In genomic region chr16:88737298-88738166, GRCh38 we compare ENCODE assay signal across 8 cellular contexts. TPM values are rescaled to one million over a fixed set of nuclear protein-coding genes. Genes with fewer than 3 reads are reported as not detected.
DNase-seq lines count a peak whose midpoint lies in the region; ATAC-seq and TF ChIP-seq lines count a peak whose summit lies in the region.

No MANE protein-coding gene starts in this region.

- peak; percentile 84 for DNase-seq in Daoy (ENCODE audit: low read depth)
- DNase-seq in HEK293T (ENCODE audit: extremely low spot score) = peak; percentile 87
- peak; percentile 50 to 84 for DNase-seq in PC-9
- DNase-seq in activated T-cell treated with anti-CD3 and anti-CD28 coated beads, Interleukin-2, amount 50 U/mL, for 48 hours = peak; percentile 81 to 88
- peak; percentile 72 for DNase-seq in fibroblast of mammary gland (ENCODE audit: low read depth)
- peak; percentile 38 for DNase-seq in occipital lobe (lab: John Stamatoyannopoulos, UW)
- DNase-seq in thoracic aorta (ENCODE audit: low spot score) = no peak

- H3K4me2 ChIP-seq in PC-9 = no peak overlapping the region

- ATAC-seq in thoracic aorta (ENCODE audit: insufficient number of reproducible peaks, low FRiP score, low read depth) (no peak), HG02678 (IDR thresholded peaks at IDR 0.05; ENCODE audit: unreplicated experiment) (no peak)

- peaks cover 15% of the 10 kb centered on the region for H3F3A ChIP-seq in PC-9 (ENCODE audit: insufficient read depth, low read depth)

- H3K9me2 ChIP-seq in PC-9 (ENCODE audit: insufficient read depth) = no peaks in the 10 kb centered on the region

- H3K36me3 ChIP-seq in PC-9 (ENCODE audit: low read depth) = 0 out of 2 replicates have a peak, but pooled peaks cover 3% of the 10 kb centered on the region
- peaks cover 25% of the 10 kb centered on the region for H3K36me3 ChIP-seq in thoracic aorta

- H3K9me3 ChIP-seq in PC-9 (ENCODE audit: insufficient read depth, low read depth) = no peaks in the 10 kb centered on the region
- H3K9me3 ChIP-seq in thoracic aorta = no peaks in the 10 kb centered on the region

- BruUV-seq in PC-9 (replicated peaks; lab: Mats Ljungman, UMichigan) = no TSS peak

- intact Hi-C loops in PC-9 (cut with micrococcal nuclease; ENCODE audit: unreplicated experiment) = loop anchor here (1.0 to 5.0 kb wide), 4 partner anchors 25 to 430 kb away; partner anchors contain the start of genes CDT1 and PIEZO1

- H3K4me3 ChIP-seq in PC-9 (no peak overlapping the region), fibroblast of mammary gland (ENCODE audit: control insufficient read depth, low read depth, low read length) (no peak overlapping the region), thoracic aorta (no peak overlapping the region)

- H3K79me2 ChIP-seq in PC-9 (ENCODE audit: low read depth) = no peaks in the 10 kb centered on the region

- peaks cover 14% of the 10 kb centered on the region for H4K20me1 ChIP-seq in PC-9 (ENCODE audit: insufficient read depth)

- H3K27me3 ChIP-seq in PC-9 (ENCODE audit: insufficient read depth, low read depth) (no peaks in the 10 kb centered on the region), thoracic aorta (replicated peaks; ENCODE audit: insufficient read depth) (no peaks in the 10 kb centered on the region)

- peak; percentile 96 for TF ChIP-seq CTCF in PC-9 (conservative IDR thresholded peaks at IDR 0.05)
- TF ChIP-seq CTCF in fibroblast of mammary gland (conservative IDR thresholded peaks at IDR 0.05; ENCODE audit: control insufficient read depth, insufficient read depth, low read depth, low read length) = peak; percentile 51
- peak; percentile 99 for TF ChIP-seq CTCF in thoracic aorta (IDR thresholded peaks at IDR 0.05)

- H3K27ac ChIP-seq in PC-9 = no peak overlapping the region
- H3K27ac ChIP-seq in thoracic aorta = no peak overlapping the region

- no peak overlapping the region for H2AFZ ChIP-seq in PC-9

- no peaks in the 10 kb centered on the region for H3K4me1 ChIP-seq in PC-9 (replicated peaks; ENCODE audit: insufficient read depth)
- peaks cover 0 to 6% of the 10 kb centered on the region in 2 donors for H3K4me1 ChIP-seq in thoracic aorta (ENCODE audit: control insufficient read depth in 1 of 2, low read depth in 2 of 2)

- POLR2A ChIA-PET in HEK293T (lab: Yijun Ruan, JAX) (interaction anchor here (1.0 to 1.8 kb wide), 6 partner anchors 31 to 480 kb away, joined by 4 to 8 read pairs (median 6); partner anchors contain the start of genes CTU2, RNF166 and ZNF778), PC-9 (lab: Charles Lee; ENCODE audit: unreplicated experiment) (interaction anchor here (0.5 to 0.7 kb wide), 8 partner anchors 15 to 74 kb away, joined by 3 to 6 read pairs (median 4); partner anchors contain the start of genes MVD and PIEZO1)

- CTCF ChIA-PET in HEK293T (lab: Yijun Ruan, JAX) = interaction anchor here (0.5 to 1.3 kb wide), 23 partner anchors 9 to 429 kb away, joined by 3 to 10 read pairs (median 4); no protein-coding TSS in a partner anchor
- CTCF ChIA-PET in PC-9 (lab: Charles Lee) = interaction anchor here (0.5 to 1.6 kb wide), 30 partner anchors 9 to 480 kb away, joined by 3 to 20 read pairs (median 4); partner anchors contain the start of genes PIEZO1 and ZNF778

TF ChIP-seq in HEK293T, 16 proteins besides CTCF, POLR2A, EP300 and RAD21:
- TF ChIP-seq PKNOX1 (IDR thresholded peaks at IDR 0.05) (no peak), BHLHE40 (IDR thresholded peaks at IDR 0.05; ENCODE audit: borderline replicate concordance) (no peak), CTBP1 (IDR thresholded peaks at IDR 0.05; ENCODE audit: borderline replicate concordance) (no peak), FOXA1 (IDR thresholded peaks at IDR 0.05) (no peak), L3MBTL2 (conservative IDR thresholded peaks at IDR 0.05) (peak; percentile 53; the same call in 1 of the 2 replicates), SUZ12 (IDR thresholded peaks at IDR 0.05) (no peak), FOXM1 (IDR thresholded peaks at IDR 0.05; ENCODE audit: borderline replicate concordance) (peak; percentile 69; the same call in 1 of the 2 replicates)

RNA-seq across cellular contexts. Expression of gene CTU2, which starts 31.2 kb away (rescaled TPM):
- 17.4 and 22.0 TPM in 2 replicates for total RNA-seq in Daoy (2014; rRNA removed; shearing (Covaris generic))
- total RNA-seq in PC-9 (2021) = 20.0 and 38.0 TPM in 2 replicates
- 15.9 TPM for total RNA-seq in occipital lobe
- total RNA-seq in thoracic aorta = 10 to 100 TPM; 11.1 to 21.0 TPM

RNA-seq across cellular contexts. Expression of gene RNF166, which starts 31.3 kb away (rescaled TPM):
- total RNA-seq in Daoy (2014; rRNA removed; shearing (Covaris generic)) = 16.5 and 18.5 TPM in 2 replicates
- total RNA-seq in PC-9 (2021) = 25.6 and 29.4 TPM in 2 replicates
- total RNA-seq in occipital lobe = 10.9 TPM
- total RNA-seq in thoracic aorta = 10 to 100 TPM; 20.7 to 36.6 TPM

RNA-seq across cellular contexts. Expression of gene PIEZO1, which starts 47.5 kb away (rescaled TPM):
- total RNA-seq in Daoy (2014; rRNA removed; shearing (Covaris generic)) = 62.9 and 70.8 TPM in 2 replicates
- total RNA-seq in PC-9 (2021) (391 and 426 TPM in 2 replicates), occipital lobe (4.8 TPM), thoracic aorta (100 to 1,000 TPM; 108 to 179 TPM)

RNA-seq across cellular contexts. Expression of gene SNAI3, which starts 51.2 kb away (rescaled TPM):
- total RNA-seq in Daoy (2014; rRNA removed; shearing (Covaris generic)) = not detected in 2 replicates
- 1.3 and 2.0 TPM in 2 replicates for total RNA-seq in PC-9 (2021)
- total RNA-seq in occipital lobe = 0.16 TPM
- under 1 TPM in 1 of 2 donors, not detected in 1; 0.27 TPM for total RNA-seq in thoracic aorta

Comparison
In these comparisons a context has a peak if more than half of its experiments do, and no peak if none do; other contexts are left out.
1. RNA of gene PIEZO1, which starts 47.5 kb away (total RNA-seq): 391 to 426 TPM in PC-9, 108 to 179 TPM in thoracic aorta and 62.9 to 70.8 TPM in Daoy; 4.8 TPM in occipital lobe (single experiment); every median in the first group is over 10 times any median in the second.
2. Peak in every context shown above with its lines, with median percentiles within 50 percentile points of each other: CTCF ChIP-seq.